ENCODE assay signal across 11 cellular contexts in genomic region chr3:27349832-27350231, GRCh38. TPM values are rescaled to one million over a fixed set of nuclear protein-coding genes. Genes with fewer than 3 reads are reported as not detected.
A peak's percentile ranks its signal among the peaks of the same experiment; 100 is the strongest.
DNase-seq lines count a peak whose midpoint lies in the region; ATAC-seq and FAIRE-seq lines count a peak whose summit lies in the region.
"Had no signal": no experiment of that assay in that cellular context is flagged by ENCODE, and none has a peak within 500 bp of the region (broad histone marks: within the 10 kb centered on the region; RNA-seq: fewer than 3 reads in every experiment).

No MANE protein-coding gene starts in this region.

- WGBS in small intestine, 3 donors: 62 to 81% (median 78%) methylated on average over 3 of the region's 3 CpGs
- WGBS in trophoblast cell (ENCODE audit: extremely low coverage, insufficient coverage, insufficient read length): no CpG with 5 or more reads among the region's 3 CpGs

- intact Hi-C loops in sciatic nerve (cut with DNase I): no loop called here

- no peak overlapping the region for H2BK12ac ChIP-seq in trophoblast cell (ENCODE audit: low read length)

- H4K12ac ChIP-seq in trophoblast cell (ENCODE audit: low read depth, low read length): no peak overlapping the region

- peaks cover 21 to 28% of the 10 kb centered on the region in 2 donors for H3K4me1 Mint-ChIP-seq in effector memory CD8-positive, alpha-beta T cell (ENCODE audit: low read depth in 2 of 2)

- H3K4me1 ChIP-seq in small intestine (ENCODE audit: control insufficient read depth in 2 of 2, insufficient read depth in 1 of 2, low read depth in 1 of 2, low read length in 1 of 2): peaks cover 3 to 8% of the 10 kb centered on the region in 2 donors
- no peaks in the 10 kb centered on the region for H3K4me1 ChIP-seq in trophoblast cell (ENCODE audit: control insufficient read depth in 1 of 2, insufficient read depth in 2 of 2, low read length in 2 of 2)

- peak overlapping the region; percentile 54 to 62 for H3K4me3 Mint-ChIP-seq in effector memory CD8-positive, alpha-beta T cell
- H3K4me3 Mint-ChIP-seq: T-helper 1 cell treated with Interleukin-12 subunit alpha and Interleukin-12 subunit beta and Interleukin-4 antibody, amounts not matched to agents 30 μg/mL and 1 μg/mL, for 36 hours had no signal

- no peaks in the 10 kb centered on the region for H3K27me3 Mint-ChIP-seq in effector memory CD8-positive, alpha-beta T cell

- H3K4me3 ChIP-seq in small intestine (ENCODE audit: low read depth in 1 of 2, low read length in 2 of 2) (no peak overlapping the region), trophoblast cell (ENCODE audit: low read depth, low read length) (no peak overlapping the region)

- no peaks in the 10 kb centered on the region for H3K79me1 ChIP-seq in trophoblast cell (ENCODE audit: low read length)

- H3K4ac ChIP-seq in trophoblast cell (ENCODE audit: low read depth, low read length): no peak overlapping the region

- ATAC-seq in GM18517 (IDR thresholded peaks at IDR 0.05; ENCODE audit: unreplicated experiment) (peak; percentile 76), GM21619 (IDR thresholded peaks at IDR 0.05; ENCODE audit: unreplicated experiment) (peak; percentile 80), HG03439 (IDR thresholded peaks at IDR 0.05; ENCODE audit: unreplicated experiment) (peak; percentile 94), sciatic nerve (no peak)
- peak; percentile 20 for ATAC-seq in effector memory CD8-positive, alpha-beta T cell (replicated peaks)

- H2AK5ac ChIP-seq in trophoblast cell (ENCODE audit: low read length): no peak overlapping the region

- H3K23ac ChIP-seq in trophoblast cell (ENCODE audit: low read length): no peak overlapping the region

- H4K8ac ChIP-seq in trophoblast cell (ENCODE audit: low read depth, low read length): no peak overlapping the region

- H3K4me2 ChIP-seq in trophoblast cell (ENCODE audit: low read length): no peak overlapping the region

- H3K18ac ChIP-seq in trophoblast cell (ENCODE audit: low read length): no peak overlapping the region

- H3K9me3 ChIP-seq in small intestine (ENCODE audit: control insufficient read depth, low read depth) (no peaks in the 10 kb centered on the region), trophoblast cell (ENCODE audit: insufficient read depth, low read depth, low read length) (no peaks in the 10 kb centered on the region)

- no peak overlapping the region for H3K14ac ChIP-seq in trophoblast cell (ENCODE audit: low read length)

- H2BK120ac ChIP-seq in trophoblast cell (ENCODE audit: insufficient read depth, low read length, poor library complexity): no peak overlapping the region

- no peak overlapping the region for H3K9ac ChIP-seq in trophoblast cell (ENCODE audit: low read length)

- H3K36me3 ChIP-seq in small intestine (ENCODE audit: control insufficient read depth in 2 of 2, insufficient read depth in 2 of 2, low read length in 2 of 2) (no peaks in the 10 kb centered on the region), trophoblast cell (ENCODE audit: control insufficient read depth in 1 of 2, insufficient read depth in 2 of 2, low read length in 2 of 2) (no peaks in the 10 kb centered on the region)

- H3K27me3 ChIP-seq in small intestine (ENCODE audit: control insufficient read depth in 2 of 2, insufficient read depth in 2 of 2, low read length in 2 of 2): no peaks in the 10 kb centered on the region
- H3K27me3 ChIP-seq in trophoblast cell (ENCODE audit: insufficient read depth, low read length): no peaks in the 10 kb centered on the region

- H3K79me2 ChIP-seq in trophoblast cell (ENCODE audit: control insufficient read depth, insufficient read depth, low read length, poor library complexity): no peaks in the 10 kb centered on the region

- H3K36me3 Mint-ChIP-seq in effector memory CD8-positive, alpha-beta T cell (ENCODE audit: insufficient read depth): no peaks in the 10 kb centered on the region

- H2BK5ac ChIP-seq in trophoblast cell (ENCODE audit: low read depth, low read length, poor library complexity): no peak overlapping the region

- H3K9me3 Mint-ChIP-seq in effector memory CD8-positive, alpha-beta T cell: no peaks in the 10 kb centered on the region
- H3K9me3 Mint-ChIP-seq: T-helper 1 cell treated with Interleukin-12 subunit alpha and Interleukin-12 subunit beta and Interleukin-4 antibody, amounts not matched to agents 30 μg/mL and 1 μg/mL, for 36 hours had no signal

- H3K27ac Mint-ChIP-seq in effector memory CD8-positive, alpha-beta T cell: peak overlapping the region; percentile 58 to 83
- H3K27ac Mint-ChIP-seq: T-helper 1 cell treated with Interleukin-12 subunit alpha and Interleukin-12 subunit beta and Interleukin-4 antibody, amounts not matched to agents 30 μg/mL and 1 μg/mL, for 36 hours had no signal

- H3K27ac ChIP-seq in small intestine (ENCODE audit: low read depth in 1 of 2, low read length in 1 of 2) (no peak overlapping the region), trophoblast cell (ENCODE audit: low read depth, low read length) (no peak overlapping the region)

- FAIRE-seq in small intestine (lab: Jason Lieb, UNC): no peak

- H2AFZ ChIP-seq in trophoblast cell (ENCODE audit: insufficient read depth, low read length, poor library complexity): no peak overlapping the region

- DNase-seq in effector memory CD8-positive, alpha-beta T cell: no peak
- DNase-seq in amniotic stem cell (lab: John Stamatoyannopoulos, UW) (no peak), sciatic nerve (ENCODE audit: low spot score) (no peak), small intestine (no peak), trophoblast cell (no peak)
- DNase-seq: NCI-H446; stimulated activated CD8-positive, alpha-beta memory T cell treated with anti-CD3 and anti-CD28 coated beads, Interleukin-4, amount 100 ng/mL, for 48 hours had no signal

- no peak overlapping the region for H4K91ac ChIP-seq in trophoblast cell (ENCODE audit: low read depth, low read length)

RNA-seq across cellular contexts. Expression of gene NEK10, which starts 19.4 kb away (rescaled TPM):
- total RNA-seq in sciatic nerve: 1.9 TPM
- polyA plus RNA-seq in small intestine: 1 to 10 TPM in 1 of 3 donors, under 1 TPM in 2; 0.54 to 3.6 (median 0.79) TPM
- polyA plus RNA-seq in trophoblast cell (2013): 0.18 TPM in 2 replicates
